ENCODE assay signal across 17 cellular contexts in genomic region chr15:54962637-54963036, GRCh38.
A peak's percentile ranks its signal among the peaks of the same experiment; 100 is the strongest.
DNase-seq lines count a peak whose midpoint lies in the region; ATAC-seq and TF ChIP-seq lines count a peak whose summit lies in the region.
"Had no signal": no experiment of that assay in that cellular context is flagged by ENCODE, and none has a peak within 500 bp of the region (broad histone marks: within the 10 kb centered on the region; RNA-seq: fewer than 3 reads in every experiment).

No MANE protein-coding gene starts in this region.

- H3K27me3 ChIP-seq in endodermal cell (ENCODE audit: control insufficient read depth, insufficient read depth, low read length, poor library complexity, severe bottlenecking) (no peaks in the 10 kb centered on the region), tibial artery (no peaks in the 10 kb centered on the region), MM.1S (replicated peaks; ENCODE audit: insufficient read depth, low read length) (no peaks in the 10 kb centered on the region)

- POLR2A ChIA-PET in WTC11 (lab: Charles Lee), result no interaction called here

- H4K20me1 ChIP-seq in MM.1S (ENCODE audit: insufficient read depth, low read length), result no peaks in the 10 kb centered on the region

- no peaks in the 10 kb centered on the region for H3K9me2 ChIP-seq in MM.1S (replicated peaks; ENCODE audit: insufficient read depth, low read length)

- TF ChIP-seq CTCF in WTC11 (IDR thresholded peaks at IDR 0.05) (no peak), endodermal cell (conservative IDR thresholded peaks at IDR 0.05) (peak; percentile 13), tibial artery (IDR thresholded peaks at IDR 0.05) (no peak), MM.1S (IDR thresholded peaks at IDR 0.05; ENCODE audit: low read length) (no peak)

- CTCF ChIA-PET in WTC11 (lab: Charles Lee), result no interaction called here

- intact Hi-C loops in tibial artery (cut with DNase I; ENCODE audit: low total_unique reads), result no loop called here

- no peaks in the 10 kb centered on the region for H3F3A ChIP-seq in MM.1S (ENCODE audit: insufficient read depth, low read length)

- DNase-seq in WTC11 (ENCODE audit: low spot score) (no peak), endodermal cell (no peak), tibial artery (no peak), DMS153 treated with DMSO at 0.1 percent for 48 hours (lab: John Stamatoyannopoulos, UW; ENCODE audit: unreplicated experiment) (no peak), epidermal melanocyte (ENCODE audit: insufficient read length, low spot score) (no peak), MM.1S (no peak)
- DNase-seq: C1 segment of cervical spinal cord; Caco-2; CD4-positive, CD25-positive, alpha-beta regulatory T cell; CD8-positive, alpha-beta T cell; DMS153; DMS79; EL; GDM1; H9 had no signal

- H2AFZ ChIP-seq in MM.1S (ENCODE audit: low read length), result no peak overlapping the region
- H2AFZ ChIP-seq: GM23338 had no signal

- peak; percentile 52 for ATAC-seq in WTC11
- ATAC-seq: CD8-positive, alpha-beta T cell; GM23338; HCT116 had no signal

- H3K4me3 Mint-ChIP-seq in WTC11 (no peak overlapping the region), endodermal cell (no peak overlapping the region)
- H3K4me3 Mint-ChIP-seq: CD4-positive, CD25-positive, alpha-beta regulatory T cell; CD8-positive, alpha-beta T cell; GM23338; H9 had no signal

- H3K4me3 ChIP-seq in endodermal cell (ENCODE audit: low read length) (no peak overlapping the region), tibial artery (no peak overlapping the region), MM.1S (ENCODE audit: low read length) (no peak overlapping the region)
- H3K4me3 ChIP-seq: GM23338 had no signal

- H3K79me2 ChIP-seq in MM.1S (ENCODE audit: low read length), result no peaks in the 10 kb centered on the region

- no peak overlapping the region for H3K27ac Mint-ChIP-seq in WTC11
- no peak overlapping the region for H3K27ac Mint-ChIP-seq in endodermal cell
- H3K27ac Mint-ChIP-seq: CD4-positive, CD25-positive, alpha-beta regulatory T cell; CD8-positive, alpha-beta T cell; GM23338; H9 had no signal

- H3K9ac ChIP-seq in endodermal cell (ENCODE audit: extremely low read depth, low read length, poor library complexity, severe bottlenecking) (no peak overlapping the region), MM.1S (ENCODE audit: low read length) (no peak overlapping the region)

- H3K36me3 Mint-ChIP-seq in WTC11 (peaks cover 26% of the 10 kb centered on the region), endodermal cell (ENCODE audit: low read depth) (no peaks in the 10 kb centered on the region)
- H3K36me3 Mint-ChIP-seq: CD4-positive, CD25-positive, alpha-beta regulatory T cell; CD8-positive, alpha-beta T cell had no signal

- H3K9me3 Mint-ChIP-seq in WTC11, result peaks cover 51% of the 10 kb centered on the region
- H3K9me3 Mint-ChIP-seq in endodermal cell, result peaks cover 28% of the 10 kb centered on the region

- no peak overlapping the region for H3K4me2 ChIP-seq in MM.1S (ENCODE audit: low read depth, low read length)
- H3K4me2 ChIP-seq: GM23338 had no signal

- H3K27ac ChIP-seq in endodermal cell (ENCODE audit: low read depth, low read length) (no peak overlapping the region), tibial artery (peak overlapping the region; percentile 62 to 75), MM.1S (ENCODE audit: low read length) (no peak overlapping the region)

- H3K4me1 ChIP-seq in endodermal cell (ENCODE audit: control insufficient read depth, insufficient read depth, low read length) (no peaks in the 10 kb centered on the region), tibial artery (peaks cover 0 to 34% (median 15%) of the 10 kb centered on the region in 4 donors), MM.1S (ENCODE audit: low read length) (no peaks in the 10 kb centered on the region)
- H3K4me1 ChIP-seq: Caco-2 had no signal

- H3K27me3 Mint-ChIP-seq in WTC11 (ENCODE audit: low read depth), result no peaks in the 10 kb centered on the region
- H3K27me3 Mint-ChIP-seq in endodermal cell (ENCODE audit: insufficient read depth), result no peaks in the 10 kb centered on the region
- H3K27me3 Mint-ChIP-seq: CD4-positive, CD25-positive, alpha-beta regulatory T cell had no signal

- no peaks in the 10 kb centered on the region for H3K36me3 ChIP-seq in endodermal cell (ENCODE audit: control insufficient read depth, insufficient read depth, low read length)
- H3K36me3 ChIP-seq in tibial artery, result peaks cover 0 to 7% (median 0%) of the 10 kb centered on the region in 3 donors
- no peaks in the 10 kb centered on the region for H3K36me3 ChIP-seq in MM.1S (replicated peaks; ENCODE audit: insufficient read depth, low read length)

- peaks cover 32% of the 10 kb centered on the region for H3K9me3 ChIP-seq in endodermal cell (ENCODE audit: control insufficient read depth, low read length)
- H3K9me3 ChIP-seq in tibial artery, result peaks cover 0 to 20% (median 0%) of the 10 kb centered on the region in 3 donors
- peaks cover 6% of the 10 kb centered on the region; the same call in 1 of the 2 replicates for H3K9me3 ChIP-seq in MM.1S (replicated peaks; ENCODE audit: insufficient read depth, low read length)
- H3K9me3 ChIP-seq: Caco-2 had no signal

- H3K4me1 Mint-ChIP-seq in WTC11 (peaks cover 10% of the 10 kb centered on the region), endodermal cell (no peaks in the 10 kb centered on the region)
- H3K4me1 Mint-ChIP-seq: CD4-positive, CD25-positive, alpha-beta regulatory T cell had no signal

TF ChIP-seq in WTC11, 78 proteins besides CTCF, POLR2A, EP300 and RAD21:
- TF ChIP-seq ZNF671 (CRISPR knock-in tag; IDR thresholded peaks at IDR 0.05) (no peak), KAT7 (CRISPR knock-in tag; IDR thresholded peaks at IDR 0.05; ENCODE audit: borderline replicate concordance) (no peak), ATF6 (CRISPR knock-in tag; IDR thresholded peaks at IDR 0.05) (no peak), ZSCAN18 (CRISPR knock-in tag; IDR thresholded peaks at IDR 0.05) (no peak), TP53 (CRISPR knock-in tag; IDR thresholded peaks at IDR 0.05) (no peak), FOXP1 (CRISPR knock-in tag; IDR thresholded peaks at IDR 0.05; ENCODE audit: borderline replicate concordance) (no peak), CBFB (CRISPR knock-in tag; IDR thresholded peaks at IDR 0.05; ENCODE audit: low read depth) (no peak), ZNF416 (CRISPR knock-in tag; IDR thresholded peaks at IDR 0.05) (no peak)
- TF ChIP-seq, protein P1, sequence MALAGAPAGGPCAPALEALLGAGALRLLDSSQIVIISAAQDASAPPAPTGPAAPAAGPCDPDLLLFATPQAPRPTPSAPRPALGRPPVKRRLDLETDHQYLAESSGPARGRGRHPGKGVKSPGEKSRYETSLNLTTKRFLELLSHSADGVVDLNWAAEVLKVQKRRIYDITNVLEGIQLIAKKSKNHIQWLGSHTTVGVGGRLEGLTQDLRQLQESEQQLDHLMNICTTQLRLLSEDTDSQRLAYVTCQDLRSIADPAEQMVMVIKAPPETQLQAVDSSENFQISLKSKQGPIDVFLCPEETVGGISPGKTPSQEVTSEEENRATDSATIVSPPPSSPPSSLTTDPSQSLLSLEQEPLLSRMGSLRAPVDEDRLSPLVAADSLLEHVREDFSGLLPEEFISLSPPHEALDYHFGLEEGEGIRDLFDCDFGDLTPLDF (CRISPR knock-in tag; IDR thresholded peaks at IDR 0.05), result no peak
TF ChIP-seq in WTC11: peak in this region for 0.

Comparison
In these comparisons a context has a peak if more than half of its experiments do, and no peak if none do; other contexts are left out.
1. H3K27ac ChIP-seq: peak in tibial artery (2 of 2); none in endodermal cell (single experiment) and MM.1S (single experiment).